In the genomic region with DNA sequence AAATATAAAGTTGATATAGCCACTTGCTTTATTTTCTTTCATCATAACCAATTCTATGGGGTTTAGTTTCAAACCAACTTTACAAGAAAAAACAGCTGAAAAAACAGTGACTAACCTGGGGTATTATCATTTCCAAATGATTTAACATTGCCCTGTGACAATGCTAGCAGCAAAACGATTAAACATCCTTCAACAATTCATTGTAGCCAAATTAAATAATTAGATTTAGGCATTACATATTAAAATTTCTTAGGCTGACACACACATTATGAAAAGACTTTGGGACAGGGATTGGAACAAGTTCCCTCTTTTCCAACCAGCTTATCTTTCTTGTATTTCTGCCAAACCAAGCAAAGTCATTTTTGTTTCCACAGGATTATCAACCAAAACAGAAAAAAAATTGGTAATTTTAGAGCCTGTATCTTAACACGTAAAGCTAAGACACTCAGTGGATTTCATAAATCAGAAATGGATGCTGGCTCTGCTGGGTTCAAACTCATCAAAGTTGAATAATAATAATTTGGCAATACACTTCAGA, we compare ENCODE assay signal across 1 cellular context.
TF ChIP-seq lines count a peak whose summit lies in the region.

No MANE protein-coding gene starts in this region.

TF ChIP-seq in SK-N-SH, 30 proteins besides CTCF, POLR2A, EP300 and RAD21 (continued from another document):
- TF ChIP-seq, protein P1, sequence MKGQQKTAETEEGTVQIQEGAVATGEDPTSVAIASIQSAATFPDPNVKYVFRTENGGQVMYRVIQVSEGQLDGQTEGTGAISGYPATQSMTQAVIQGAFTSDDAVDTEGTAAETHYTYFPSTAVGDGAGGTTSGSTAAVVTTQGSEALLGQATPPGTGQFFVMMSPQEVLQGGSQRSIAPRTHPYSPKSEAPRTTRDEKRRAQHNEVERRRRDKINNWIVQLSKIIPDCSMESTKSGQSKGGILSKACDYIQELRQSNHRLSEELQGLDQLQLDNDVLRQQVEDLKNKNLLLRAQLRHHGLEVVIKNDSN (IDR thresholded peaks at IDR 0.05; ENCODE audit: borderline replicate concordance, low read depth): no peak
- TF ChIP-seq MEF2A (IDR thresholded peaks at IDR 0.05; ENCODE audit: borderline replicate concordance, low read depth): 0 out of 2 replicates have a peak, but pooled peaks have one; percentile 5
- TF ChIP-seq POLR2AphosphoS5 (IDR thresholded peaks at IDR 0.05; ENCODE audit: low read depth, low read length): peak; percentile 79; the same call in 1 of the 2 replicates
- TF ChIP-seq, protein P2, sequence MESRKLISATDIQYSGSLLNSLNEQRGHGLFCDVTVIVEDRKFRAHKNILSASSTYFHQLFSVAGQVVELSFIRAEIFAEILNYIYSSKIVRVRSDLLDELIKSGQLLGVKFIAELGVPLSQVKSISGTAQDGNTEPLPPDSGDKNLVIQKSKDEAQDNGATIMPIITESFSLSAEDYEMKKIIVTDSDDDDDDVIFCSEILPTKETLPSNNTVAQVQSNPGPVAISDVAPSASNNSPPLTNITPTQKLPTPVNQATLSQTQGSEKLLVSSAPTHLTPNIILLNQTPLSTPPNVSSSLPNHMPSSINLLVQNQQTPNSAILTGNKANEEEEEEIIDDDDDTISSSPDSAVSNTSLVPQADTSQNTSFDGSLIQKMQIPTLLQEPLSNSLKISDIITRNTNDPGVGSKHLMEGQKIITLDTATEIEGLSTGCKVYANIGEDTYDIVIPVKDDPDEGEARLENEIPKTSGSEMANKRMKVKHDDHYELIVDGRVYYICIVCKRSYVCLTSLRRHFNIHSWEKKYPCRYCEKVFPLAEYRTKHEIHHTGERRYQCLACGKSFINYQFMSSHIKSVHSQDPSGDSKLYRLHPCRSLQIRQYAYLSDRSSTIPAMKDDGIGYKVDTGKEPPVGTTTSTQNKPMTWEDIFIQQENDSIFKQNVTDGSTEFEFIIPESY (IDR thresholded peaks at IDR 0.05; ENCODE audit: borderline replicate concordance, low read depth): no peak
- peak; percentile 85; the same call in 1 of the 2 replicates for TF ChIP-seq FOXM1 (IDR thresholded peaks at IDR 0.05; ENCODE audit: low read depth)
- TF ChIP-seq, protein P3, sequence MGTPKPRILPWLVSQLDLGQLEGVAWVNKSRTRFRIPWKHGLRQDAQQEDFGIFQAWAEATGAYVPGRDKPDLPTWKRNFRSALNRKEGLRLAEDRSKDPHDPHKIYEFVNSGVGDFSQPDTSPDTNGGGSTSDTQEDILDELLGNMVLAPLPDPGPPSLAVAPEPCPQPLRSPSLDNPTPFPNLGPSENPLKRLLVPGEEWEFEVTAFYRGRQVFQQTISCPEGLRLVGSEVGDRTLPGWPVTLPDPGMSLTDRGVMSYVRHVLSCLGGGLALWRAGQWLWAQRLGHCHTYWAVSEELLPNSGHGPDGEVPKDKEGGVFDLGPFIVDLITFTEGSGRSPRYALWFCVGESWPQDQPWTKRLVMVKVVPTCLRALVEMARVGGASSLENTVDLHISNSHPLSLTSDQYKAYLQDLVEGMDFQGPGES (IDR thresholded peaks at IDR 0.05; ENCODE audit: low read depth, low read length): no peak
- no peak for TF ChIP-seq ELF1 (IDR thresholded peaks at IDR 0.05)
- TF ChIP-seq TAF1 (IDR thresholded peaks at IDR 0.05; ENCODE audit: borderline replicate concordance, low read depth, low read length): no peak
- TF ChIP-seq, protein P4, sequence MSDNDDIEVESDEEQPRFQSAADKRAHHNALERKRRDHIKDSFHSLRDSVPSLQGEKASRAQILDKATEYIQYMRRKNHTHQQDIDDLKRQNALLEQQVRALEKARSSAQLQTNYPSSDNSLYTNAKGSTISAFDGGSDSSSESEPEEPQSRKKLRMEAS (IDR thresholded peaks at IDR 0.05; ENCODE audit: low read depth): no peak
- TF ChIP-seq RFX5 (IDR thresholded peaks at IDR 0.05; ENCODE audit: low read length): no peak
- no peak for TF ChIP-seq SIN3A (IDR thresholded peaks at IDR 0.05; ENCODE audit: borderline replicate concordance, low read depth, low read length)
- peak; percentile 88 for TF ChIP-seq NFIC (IDR thresholded peaks at IDR 0.05; ENCODE audit: borderline replicate concordance)
- TF ChIP-seq YY1 (IDR thresholded peaks at IDR 0.05; ENCODE audit: low read depth): no peak
- TF ChIP-seq, protein P5, sequence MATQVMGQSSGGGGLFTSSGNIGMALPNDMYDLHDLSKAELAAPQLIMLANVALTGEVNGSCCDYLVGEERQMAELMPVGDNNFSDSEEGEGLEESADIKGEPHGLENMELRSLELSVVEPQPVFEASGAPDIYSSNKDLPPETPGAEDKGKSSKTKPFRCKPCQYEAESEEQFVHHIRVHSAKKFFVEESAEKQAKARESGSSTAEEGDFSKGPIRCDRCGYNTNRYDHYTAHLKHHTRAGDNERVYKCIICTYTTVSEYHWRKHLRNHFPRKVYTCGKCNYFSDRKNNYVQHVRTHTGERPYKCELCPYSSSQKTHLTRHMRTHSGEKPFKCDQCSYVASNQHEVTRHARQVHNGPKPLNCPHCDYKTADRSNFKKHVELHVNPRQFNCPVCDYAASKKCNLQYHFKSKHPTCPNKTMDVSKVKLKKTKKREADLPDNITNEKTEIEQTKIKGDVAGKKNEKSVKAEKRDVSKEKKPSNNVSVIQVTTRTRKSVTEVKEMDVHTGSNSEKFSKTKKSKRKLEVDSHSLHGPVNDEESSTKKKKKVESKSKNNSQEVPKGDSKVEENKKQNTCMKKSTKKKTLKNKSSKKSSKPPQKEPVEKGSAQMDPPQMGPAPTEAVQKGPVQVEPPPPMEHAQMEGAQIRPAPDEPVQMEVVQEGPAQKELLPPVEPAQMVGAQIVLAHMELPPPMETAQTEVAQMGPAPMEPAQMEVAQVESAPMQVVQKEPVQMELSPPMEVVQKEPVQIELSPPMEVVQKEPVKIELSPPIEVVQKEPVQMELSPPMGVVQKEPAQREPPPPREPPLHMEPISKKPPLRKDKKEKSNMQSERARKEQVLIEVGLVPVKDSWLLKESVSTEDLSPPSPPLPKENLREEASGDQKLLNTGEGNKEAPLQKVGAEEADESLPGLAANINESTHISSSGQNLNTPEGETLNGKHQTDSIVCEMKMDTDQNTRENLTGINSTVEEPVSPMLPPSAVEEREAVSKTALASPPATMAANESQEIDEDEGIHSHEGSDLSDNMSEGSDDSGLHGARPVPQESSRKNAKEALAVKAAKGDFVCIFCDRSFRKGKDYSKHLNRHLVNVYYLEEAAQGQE (IDR thresholded peaks at IDR 0.05; ENCODE audit: low read depth, low read length): no peak
- no peak for TF ChIP-seq RCOR1 (IDR thresholded peaks at IDR 0.05; ENCODE audit: low read length)
- TF ChIP-seq TEAD4 (IDR thresholded peaks at IDR 0.05; ENCODE audit: borderline replicate concordance, insufficient read depth): peak; percentile 81
